1 cellular context compared by ENCODE assay signal in the genomic region with DNA sequence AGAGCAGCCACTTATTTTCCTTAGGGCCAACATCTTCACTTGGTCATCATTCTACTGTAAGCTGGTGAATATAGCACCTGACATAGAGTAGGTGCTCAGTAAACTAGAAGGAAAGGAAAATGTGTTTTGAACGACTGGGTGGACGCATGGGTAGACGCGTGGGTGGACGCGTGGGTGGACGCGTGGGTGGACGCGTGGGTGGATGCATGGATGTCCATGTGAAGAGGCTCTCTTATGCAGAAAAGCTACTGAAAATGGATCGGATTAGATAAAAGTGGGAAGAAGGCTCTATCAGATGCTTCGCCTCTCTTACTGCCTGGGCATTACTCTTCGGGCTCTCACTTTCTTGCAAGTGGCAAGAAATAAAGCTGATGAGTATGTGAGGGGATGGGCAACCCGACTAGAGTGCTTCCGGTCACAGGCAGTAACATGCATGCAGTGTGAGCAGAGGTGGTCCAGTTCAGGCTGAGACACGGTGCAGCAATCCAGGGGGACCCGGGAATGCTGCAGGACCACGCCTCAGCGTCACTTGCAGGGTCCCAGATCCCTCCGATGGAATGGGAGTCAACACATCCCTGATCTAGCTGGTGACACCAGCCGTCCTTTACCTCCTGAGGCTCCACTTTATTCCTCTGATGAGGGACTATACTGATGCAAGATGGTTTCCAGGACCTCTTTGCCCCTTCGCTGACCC.
TF ChIP-seq lines count a peak whose summit lies in the region.

No MANE protein-coding gene starts in this region.

TF ChIP-seq in K562, 482 proteins besides CTCF, POLR2A, EP300 and RAD21 (continued from another document):
- TF ChIP-seq, protein P1, sequence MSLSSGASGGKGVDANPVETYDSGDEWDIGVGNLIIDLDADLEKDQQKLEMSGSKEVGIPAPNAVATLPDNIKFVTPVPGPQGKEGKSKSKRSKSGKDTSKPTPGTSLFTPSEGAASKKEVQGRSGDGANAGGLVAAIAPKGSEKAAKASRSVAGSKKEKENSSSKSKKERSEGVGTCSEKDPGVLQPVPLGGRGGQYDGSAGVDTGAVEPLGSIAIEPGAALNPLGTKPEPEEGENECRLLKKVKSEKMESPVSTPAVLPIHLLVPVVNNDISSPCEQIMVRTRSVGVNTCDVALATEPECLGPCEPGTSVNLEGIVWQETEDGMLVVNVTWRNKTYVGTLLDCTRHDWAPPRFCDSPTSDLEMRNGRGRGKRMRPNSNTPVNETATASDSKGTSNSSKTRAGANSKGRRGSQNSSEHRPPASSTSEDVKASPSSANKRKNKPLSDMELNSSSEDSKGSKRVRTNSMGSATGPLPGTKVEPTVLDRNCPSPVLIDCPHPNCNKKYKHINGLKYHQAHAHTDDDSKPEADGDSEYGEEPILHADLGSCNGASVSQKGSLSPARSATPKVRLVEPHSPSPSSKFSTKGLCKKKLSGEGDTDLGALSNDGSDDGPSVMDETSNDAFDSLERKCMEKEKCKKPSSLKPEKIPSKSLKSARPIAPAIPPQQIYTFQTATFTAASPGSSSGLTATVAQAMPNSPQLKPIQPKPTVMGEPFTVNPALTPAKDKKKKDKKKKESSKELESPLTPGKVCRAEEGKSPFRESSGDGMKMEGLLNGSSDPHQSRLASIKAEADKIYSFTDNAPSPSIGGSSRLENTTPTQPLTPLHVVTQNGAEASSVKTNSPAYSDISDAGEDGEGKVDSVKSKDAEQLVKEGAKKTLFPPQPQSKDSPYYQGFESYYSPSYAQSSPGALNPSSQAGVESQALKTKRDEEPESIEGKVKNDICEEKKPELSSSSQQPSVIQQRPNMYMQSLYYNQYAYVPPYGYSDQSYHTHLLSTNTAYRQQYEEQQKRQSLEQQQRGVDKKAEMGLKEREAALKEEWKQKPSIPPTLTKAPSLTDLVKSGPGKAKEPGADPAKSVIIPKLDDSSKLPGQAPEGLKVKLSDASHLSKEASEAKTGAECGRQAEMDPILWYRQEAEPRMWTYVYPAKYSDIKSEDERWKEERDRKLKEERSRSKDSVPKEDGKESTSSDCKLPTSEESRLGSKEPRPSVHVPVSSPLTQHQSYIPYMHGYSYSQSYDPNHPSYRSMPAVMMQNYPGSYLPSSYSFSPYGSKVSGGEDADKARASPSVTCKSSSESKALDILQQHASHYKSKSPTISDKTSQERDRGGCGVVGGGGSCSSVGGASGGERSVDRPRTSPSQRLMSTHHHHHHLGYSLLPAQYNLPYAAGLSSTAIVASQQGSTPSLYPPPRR (CRISPR knock-in tag; IDR thresholded peaks at IDR 0.05; ENCODE audit: borderline replicate concordance), result no peak
- peak; percentile 99 for TF ChIP-seq EGR1 (conservative IDR thresholded peaks at IDR 0.05)
- no peak for TF ChIP-seq HNRNPK (IDR thresholded peaks at IDR 0.05; ENCODE audit: low read depth, low read length, poor library complexity, severe bottlenecking)
- TF ChIP-seq, protein P2, sequence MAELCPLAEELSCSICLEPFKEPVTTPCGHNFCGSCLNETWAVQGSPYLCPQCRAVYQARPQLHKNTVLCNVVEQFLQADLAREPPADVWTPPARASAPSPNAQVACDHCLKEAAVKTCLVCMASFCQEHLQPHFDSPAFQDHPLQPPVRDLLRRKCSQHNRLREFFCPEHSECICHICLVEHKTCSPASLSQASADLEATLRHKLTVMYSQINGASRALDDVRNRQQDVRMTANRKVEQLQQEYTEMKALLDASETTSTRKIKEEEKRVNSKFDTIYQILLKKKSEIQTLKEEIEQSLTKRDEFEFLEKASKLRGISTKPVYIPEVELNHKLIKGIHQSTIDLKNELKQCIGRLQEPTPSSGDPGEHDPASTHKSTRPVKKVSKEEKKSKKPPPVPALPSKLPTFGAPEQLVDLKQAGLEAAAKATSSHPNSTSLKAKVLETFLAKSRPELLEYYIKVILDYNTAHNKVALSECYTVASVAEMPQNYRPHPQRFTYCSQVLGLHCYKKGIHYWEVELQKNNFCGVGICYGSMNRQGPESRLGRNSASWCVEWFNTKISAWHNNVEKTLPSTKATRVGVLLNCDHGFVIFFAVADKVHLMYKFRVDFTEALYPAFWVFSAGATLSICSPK (IDR thresholded peaks at IDR 0.05; ENCODE audit: borderline replicate concordance), result no peak
